8 cellular contexts compared by ENCODE assay signal in genomic region chr1:247111259-247111635, GRCh38. TPM values are rescaled to one million over a fixed set of nuclear protein-coding genes. Genes with fewer than 3 reads are reported as not detected.
A peak's percentile ranks its signal among the peaks of the same experiment; 100 is the strongest.
DNase-seq lines count a peak whose midpoint lies in the region; ATAC-seq and TF ChIP-seq lines count a peak whose summit lies in the region.

No MANE protein-coding gene starts in this region.

- ATAC-seq in HG03442 (IDR thresholded peaks at IDR 0.05; ENCODE audit: unreplicated experiment), result peak; percentile 22
- ATAC-seq in upper lobe of left lung (ENCODE audit: low FRiP score in 2 of 2), result peak in 1 of 2 donors; percentile 64
- no peak for ATAC-seq in HG03196 (IDR thresholded peaks at IDR 0.05; ENCODE audit: unreplicated experiment)

- no CpG with 5 or more reads among the region's 53 CpGs for WGBS in mesendoderm (ENCODE audit: extremely low coverage, insufficient coverage, low lambda C conversion rate)
- 0% methylated on average over 1 of the region's 53 CpGs; no CpG with 5 or more reads in 1 of the 2 donors for WGBS in upper lobe of left lung, 2 donors

- H3K4ac ChIP-seq in mesendoderm (ENCODE audit: low read depth, low read length), result peak overlapping the region; percentile 38

- peak overlapping the region; percentile 50 for H3K9ac ChIP-seq in mesendoderm (ENCODE audit: low read length)

- TF ChIP-seq EP300 in upper lobe of left lung (IDR thresholded peaks at IDR 0.05), result no peak

- H3K79me2 ChIP-seq in mesendoderm (ENCODE audit: control insufficient read depth, insufficient read depth, low read length), result no peaks in the 10 kb centered on the region

- H4K5ac ChIP-seq in mesendoderm (ENCODE audit: low read length), result no peak overlapping the region

- H3K56ac ChIP-seq in mesendoderm (ENCODE audit: low read length), result peak overlapping the region; percentile 87

- H3K36me3 ChIP-seq in mesendoderm (ENCODE audit: control insufficient read depth, insufficient read depth, low read length) (no peaks in the 10 kb centered on the region), upper lobe of left lung (no peaks in the 10 kb centered on the region)

- H2BK15ac ChIP-seq in mesendoderm (replicated peaks; ENCODE audit: low read depth), result no peak overlapping the region

- no peak overlapping the region for H4K8ac ChIP-seq in mesendoderm (ENCODE audit: low read depth, low read length)

- H2AK5ac ChIP-seq in mesendoderm (ENCODE audit: low read length), result no peak overlapping the region

- H2BK5ac ChIP-seq in mesendoderm (ENCODE audit: low read length), result no peak overlapping the region

- H3K27ac ChIP-seq in coronary artery (peak overlapping the region; percentile 75 to 87), mesendoderm (ENCODE audit: low read depth, low read length) (no peak overlapping the region), upper lobe of left lung (peak overlapping the region; percentile 70 to 86 (median 82))

- TF ChIP-seq POLR2A in upper lobe of left lung (IDR thresholded peaks at IDR 0.05), result no peak

- H3K18ac ChIP-seq in mesendoderm (ENCODE audit: low read length), result peak overlapping the region; percentile 17

- peak overlapping the region; percentile 84 for H3K4me3 ChIP-seq in coronary artery
- peak overlapping the region; percentile 18 for H3K4me3 ChIP-seq in mesendoderm (ENCODE audit: low read length)
- peak overlapping the region; percentile 33 to 91 (median 78) for H3K4me3 ChIP-seq in upper lobe of left lung

- H3K4me2 ChIP-seq in mesendoderm (ENCODE audit: low read length), result peak overlapping the region; percentile 89

- TF ChIP-seq CTCF in coronary artery (IDR thresholded peaks at IDR 0.05) (no peak), upper lobe of left lung (IDR thresholded peaks at IDR 0.05) (no peak)

- H2BK120ac ChIP-seq in mesendoderm (ENCODE audit: low read depth, low read length), result no peak overlapping the region

- H3K4me1 ChIP-seq in mesendoderm (ENCODE audit: control insufficient read depth, low read depth, low read length) (no peaks in the 10 kb centered on the region), upper lobe of left lung (peaks cover 8 to 27% (median 16%) of the 10 kb centered on the region in 4 donors)

- peak; percentile 69 for DNase-seq in AG08396 (ENCODE audit: low spot score)
- no peak for DNase-seq in coronary artery (ENCODE audit: low spot score)
- no peak for DNase-seq in mesendoderm
- peak in 1 of 2 donors; percentile 90 for DNase-seq in upper lobe of left lung
- no peak for DNase-seq in NCI-H187 (lab: John Stamatoyannopoulos, UW)
- no peak for DNase-seq in kidney glomerular epithelial cell (lab: John Stamatoyannopoulos, UW)

- H3K23ac ChIP-seq in mesendoderm (ENCODE audit: low read length), result peak overlapping the region; percentile 50

- H3K27me3 ChIP-seq in mesendoderm (ENCODE audit: insufficient read depth, low read length, poor library complexity) (peaks cover 5% of the 10 kb centered on the region), upper lobe of left lung (no peaks in the 10 kb centered on the region)

- no peaks in the 10 kb centered on the region for H3K79me1 ChIP-seq in mesendoderm (ENCODE audit: low read length)

- no peaks in the 10 kb centered on the region for H3K9me3 ChIP-seq in upper lobe of left lung

RNA-seq across cellular contexts. Expression of gene ZNF669, which starts 7.1 kb away (rescaled TPM):
- 11.9 TPM for polyA plus RNA-seq in mesendoderm (2013, experiment 1 of 2)
- 10.9 TPM for polyA plus RNA-seq in mesendoderm (2013, experiment 2 of 2)
- 10 to 100 TPM in 1 of 6 donors, 1 to 10 TPM in 5; 2.3 to 11.5 (median 6.9) TPM for total RNA-seq in upper lobe of left lung

RNA-seq across cellular contexts. Expression of gene ZNF670, which starts 32.6 kb away (rescaled TPM):
- 6.5 TPM for polyA plus RNA-seq in mesendoderm (2013, experiment 1 of 2)
- polyA plus RNA-seq in mesendoderm (2013, experiment 2 of 2), result 5.9 TPM
- total RNA-seq in upper lobe of left lung, result 1 to 10 TPM in 5 of 6 donors, under 1 TPM in 1; 0.67 to 4.7 (median 2.3) TPM

Comparison
In these comparisons a context has a peak if more than half of its experiments do, and no peak if none do; other contexts are left out.
1. H3K4me3 ChIP-seq: peak in every context shown above with its lines; median percentile 84 in coronary artery; 78 in upper lobe of left lung; 18 in mesendoderm.